ENCODE assay signal across 14 cellular contexts in the genomic region with DNA sequence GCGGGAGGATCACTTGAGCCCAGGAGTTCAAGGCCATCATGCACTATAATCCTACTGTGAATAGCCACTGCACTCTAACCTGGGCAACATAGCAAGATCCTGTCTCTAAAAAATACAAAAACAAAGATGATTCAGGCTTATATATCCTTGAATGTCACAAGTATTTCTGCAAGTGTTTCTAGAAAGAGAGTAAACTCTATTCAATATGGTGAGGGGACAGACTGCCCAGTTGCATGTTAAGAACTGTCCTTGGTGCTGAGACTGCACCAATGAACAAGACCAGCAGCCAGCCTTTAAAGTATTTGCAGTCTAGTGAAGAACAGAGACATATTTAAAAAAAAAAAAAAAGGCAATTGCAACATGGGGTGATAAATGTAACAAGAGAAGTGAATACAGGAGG. TPM values are rescaled to one million over a fixed set of nuclear protein-coding genes. Genes with fewer than 3 reads are reported as not detected.
DNase-seq lines count a peak whose midpoint lies in the region; ATAC-seq and TF ChIP-seq lines count a peak whose summit lies in the region.
"Had no signal": no experiment of that assay in that cellular context is flagged by ENCODE, and none has a peak within 500 bp of the region (broad histone marks: within the 10 kb centered on the region; RNA-seq: fewer than 3 reads in every experiment).

No MANE protein-coding gene starts in this region.

- H3K27ac Mint-ChIP-seq in mesothelial cell of epicardium: no peak overlapping the region
- H3K27ac Mint-ChIP-seq: natural killer cell treated with Interleukin-12 subunit alpha and Interleukin-12 subunit beta and Interleukin-15 and Interleukin-18, amount 100 ng/mL, for 72 hours had no signal

- no peak overlapping the region for H3K4me3 Mint-ChIP-seq in mesothelial cell of epicardium
- H3K4me3 Mint-ChIP-seq: natural killer cell treated with Interleukin-12 subunit alpha and Interleukin-12 subunit beta and Interleukin-15 and Interleukin-18, amount 100 ng/mL, for 72 hours had no signal

- peaks cover 15% of the 10 kb centered on the region for H3K9me3 Mint-ChIP-seq in mesothelial cell of epicardium

- in situ Hi-C loops in T47D (cut with HindIII; ENCODE audit: low pct_unique_long_range_greater_than_20kb, low sequenced_read_pairs): no loop called here

- no peaks in the 10 kb centered on the region for H3K36me3 Mint-ChIP-seq in mesothelial cell of epicardium

- no peak overlapping the region for H3K27ac ChIP-seq in left lung

- H3K27me3 ChIP-seq in left lung: no peaks in the 10 kb centered on the region

- intact Hi-C loops in left lung (cut with DNase I): no loop called here
- intact Hi-C loops in head of caudate nucleus (cut with DNase I): no loop called here

- DNase-seq in GM03348 (ENCODE audit: low spot score) (peak; percentile 50), LoVo (ENCODE audit: low spot score) (peak; percentile 17), T47D (ENCODE audit: low read depth in 1 of 2, low spot score in 1 of 2) (peak; percentile 54 to 68), left lung (no peak), mesothelial cell of epicardium (ENCODE audit: low spot score in 2 of 2, unreplicated experiment in 2 of 2) (no peak), head of caudate nucleus (no peak), NCI-H1436 treated with DMSO at 0.1 percent for 48 hours (lab: John Stamatoyannopoulos, UW) (no peak), NCI-H2029 (lab: John Stamatoyannopoulos, UW) (no peak)
- DNase-seq: activated T-cell treated with anti-CD3 and anti-CD28 coated beads for 4 hours; central memory CD4-positive, alpha-beta T cell; hippocampal formation; NCI-H345; stimulated activated CD4-positive, alpha-beta T cell treated with anti-CD3 and anti-CD28 coated beads, Interleukin-1b, Interleukin-23, amount 100 ng/mL, for 48 hours had no signal

- no peaks in the 10 kb centered on the region for H3K9me3 ChIP-seq in left lung

- no peaks in the 10 kb centered on the region for H3K36me3 ChIP-seq in left lung

- no peak for TF ChIP-seq CTCF in left lung (IDR thresholded peaks at IDR 0.05)
- no peak for TF ChIP-seq CTCF in mesothelial cell of epicardium (IDR thresholded peaks at IDR 0.05; ENCODE audit: unreplicated experiment)

- H3K4me3 ChIP-seq in left lung: no peak overlapping the region

- H3K4me1 Mint-ChIP-seq in mesothelial cell of epicardium: no peaks in the 10 kb centered on the region

- ATAC-seq in left lung: peak; percentile 44
- ATAC-seq: natural killer cell treated with Interleukin-12 subunit alpha and Interleukin-12 subunit beta and Interleukin-15 and Interleukin-18, amount 100 ng/mL, for 72 hours had no signal

- H3K27me3 Mint-ChIP-seq in mesothelial cell of epicardium (ENCODE audit: low read depth): peaks cover under 1% of the 10 kb centered on the region

- H3K4me1 ChIP-seq in left lung: no peaks in the 10 kb centered on the region

RNA-seq across cellular contexts. Expression of gene MAP3K19, which starts 16.4 kb away (rescaled TPM):
- total RNA-seq in left lung (1 to 10 TPM in 1 of 2 donors, not detected in 1; 2.1 TPM), mesothelial cell of epicardium (not detected in 3 replicates)
- total RNA-seq: natural killer cell treated with Interleukin-12 subunit alpha and Interleukin-12 subunit beta and Interleukin-15 and Interleukin-18, amount 100 ng/mL, for 72 hours had no signal

RNA-seq across cellular contexts. Expression of gene RAB3GAP1, which starts 21.3 kb away (rescaled TPM):
- total RNA-seq in left lung (10 to 100 TPM; 40.2 to 45.2 TPM), mesothelial cell of epicardium (33.7 to 37.3 TPM (median 35.2 TPM) in 3 replicates)

Comparison
In these comparisons a context has a peak if more than half of its experiments do, and no peak if none do; other contexts are left out.
1. DNase-seq: peak in GM03348 (single experiment), LoVo (single experiment) and T47D (2 of 2); none in left lung (0 of 2), mesothelial cell of epicardium (0 of 2), head of caudate nucleus (0 of 42), NCI-H1436 treated with DMSO at 0.1 percent for 48 hours (single experiment) and NCI-H2029 (single experiment).